Comparison of ENCODE assay signal across 8 cellular contexts in the genomic region with DNA sequence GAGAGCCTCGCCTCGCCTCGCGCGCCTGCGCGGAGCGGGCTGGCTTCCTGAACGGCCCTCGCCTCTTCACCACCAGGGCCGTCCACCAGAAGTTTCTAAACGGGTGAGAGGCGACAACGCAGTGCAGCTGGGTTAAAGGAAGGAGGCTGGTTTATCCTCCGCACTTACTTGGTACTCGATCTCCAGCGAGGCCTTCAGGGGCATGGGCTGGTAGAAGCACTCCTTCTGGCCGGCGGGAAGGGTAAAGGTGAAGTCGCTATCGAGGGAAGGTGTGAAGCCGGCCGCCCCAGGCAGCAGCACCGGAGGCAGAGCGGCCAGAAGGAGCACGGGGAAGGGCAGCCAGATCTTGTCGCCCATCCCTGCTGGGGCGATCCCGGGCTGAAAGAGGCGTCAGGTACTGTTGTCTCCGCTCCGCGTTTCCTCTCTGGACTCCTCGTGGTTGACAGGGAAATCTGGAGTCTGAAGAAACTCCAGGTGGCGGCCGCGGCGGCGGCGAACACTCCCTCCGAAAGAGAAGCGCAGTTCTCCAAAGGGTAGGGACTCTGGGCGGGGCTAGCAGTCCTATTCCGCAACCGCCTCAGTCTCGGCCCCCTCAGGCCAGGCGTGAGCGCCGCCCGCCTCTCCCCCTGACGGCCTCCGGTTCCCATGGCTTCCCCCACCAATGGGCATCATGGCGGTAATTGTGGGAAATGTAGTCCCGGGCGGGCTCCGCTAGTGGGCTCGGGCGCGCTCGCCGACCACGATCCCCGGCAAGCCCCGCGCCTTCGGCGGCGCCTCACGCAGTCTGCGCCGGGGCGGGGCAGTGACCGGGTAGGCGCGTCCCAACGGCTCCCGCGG. TPM values are rescaled to one million over a fixed set of nuclear protein-coding genes. Genes with fewer than 3 reads are reported as not detected.
A peak's percentile ranks its signal among the peaks of the same experiment; 100 is the strongest.
DNase-seq lines count a peak whose midpoint lies in the region; ATAC-seq, FAIRE-seq and TF ChIP-seq lines count a peak whose summit lies in the region.

A gene (minus strand): TSS at position 528 of the 837 bp plus-strand sequence. CDS start 171 bp downstream, at position 357.

- H2BK120ac ChIP-seq in H1 (replicated peaks; ENCODE audit: low read depth, low read length) = no peak within 1 kb of the TSS

- peaks cover 0 to 60% of the 10 kb centered on the region in 2 experiments; a peak in 2 of 4 replicates for H3K79me2 ChIP-seq in H1 (ENCODE audit: control insufficient read depth in 1 of 2, insufficient read depth in 2 of 2, low read length in 2 of 2)

- peaks cover 5% of the 10 kb centered on the region for H3K23me2 ChIP-seq in H1 (ENCODE audit: low read depth, low read length)

- no peaks in the 10 kb centered on the region for H3K9me3 Mint-ChIP-seq in Calu3 (ENCODE audit: low read depth, unreplicated experiment)
- H3K9me3 Mint-ChIP-seq in memory B cell = no peaks in the 10 kb centered on the region

- H3K56ac ChIP-seq in H1 (replicated peaks; ENCODE audit: insufficient read length, low read depth, low read length) = peak within 1 kb of the TSS; percentile 74

- no peaks in the 10 kb centered on the region; a peak in 1 of 8 replicates for H3K36me3 ChIP-seq in H1 (ENCODE audit: control insufficient read depth in 2 of 4, insufficient read depth in 4 of 4, low read length in 3 of 4)

- H4K20me1 ChIP-seq in H1 (replicated peaks in 1 of 2; ENCODE audit: control insufficient read depth in 1 of 2, insufficient read depth in 2 of 2, low read length in 2 of 2) = peaks cover 0 to 2% of the 10 kb centered on the region in 2 experiments

- H2AFZ ChIP-seq in H1 (ENCODE audit: low read length) = peak within 1 kb of the TSS; percentile 92

- H3K4me3 Mint-ChIP-seq in Calu3 (ENCODE audit: low read depth, unreplicated experiment) (peak within 1 kb of the TSS; percentile 97), memory B cell (peak within 1 kb of the TSS; percentile 89)

- H3K27me3 Mint-ChIP-seq in Calu3 (ENCODE audit: unreplicated experiment) = no peaks in the 10 kb centered on the region
- no peaks in the 10 kb centered on the region for H3K27me3 Mint-ChIP-seq in memory B cell

- peak within 1 kb of the TSS; percentile 82 for H4K91ac ChIP-seq in H1 (replicated peaks; ENCODE audit: insufficient read length, low read length)

- H4K8ac ChIP-seq in H1 (ENCODE audit: extremely low read depth, insufficient read depth, low read length) = peak within 1 kb of the TSS; percentile 85

- peak; percentile 70 for FAIRE-seq in H1 (lab: Jason Lieb, UNC)

- no peaks in the 10 kb centered on the region for H3K27me3 ChIP-seq in H1 (replicated peaks in 1 of 4; ENCODE audit: control insufficient read depth in 3 of 4, extremely low read depth in 1 of 4, insufficient read depth in 3 of 4, low read length in 3 of 4)

- H3K18ac ChIP-seq in H1 (ENCODE audit: extremely low read depth, low read length) = peak within 1 kb of the TSS; percentile 98

- POLR2A ChIA-PET in H1 (lab: Charles Lee; ENCODE audit: partially characterized antibody) = interaction anchor here (2.6 kb wide), 1 partner anchor 101 kb away, joined by 11 read pairs; a partner anchor contains a TSS

- BruUV-seq in Calu3 (replicated peaks; lab: Mats Ljungman, UMichigan) = no TSS peak

- H2BK12ac ChIP-seq in H1 (ENCODE audit: low read depth, low read length) = peak within 1 kb of the TSS; percentile 61; the same call in 1 of the 2 replicates

- H2BK20ac ChIP-seq in H1 (ENCODE audit: low read length) = no peak within 1 kb of the TSS

- H3K27ac Mint-ChIP-seq in Calu3 (ENCODE audit: unreplicated experiment) (peak within 1 kb of the TSS; percentile 96), memory B cell (peak within 1 kb of the TSS; percentile 93)

- TF ChIP-seq RAD21 in H1 (IDR thresholded peaks at IDR 0.05 in 1 of 2, conservative IDR thresholded peaks at IDR 0.05 in 1 of 2; ENCODE audit: low read depth in 2 of 2, low read length in 2 of 2) = no peak

- H3K4me1 ChIP-seq in H1 (replicated peaks in 1 of 4; ENCODE audit: control insufficient read depth in 3 of 4, insufficient read depth in 4 of 4, low read length in 3 of 4) = no peaks in the 10 kb centered on the region; a peak in 1 of 7 replicates

- H4K5ac ChIP-seq in H1 (ENCODE audit: insufficient read length, low read depth, low read length) = peak within 1 kb of the TSS; percentile 75

- H2AK5ac ChIP-seq in H1 (ENCODE audit: low read depth, low read length) = no peak within 1 kb of the TSS; the same call in 1 of the 2 replicates

- peaks cover 51% of the 10 kb centered on the region for H3K36me3 Mint-ChIP-seq in Calu3 (ENCODE audit: insufficient read depth, unreplicated experiment)
- H3K36me3 Mint-ChIP-seq in memory B cell = peaks cover 7% of the 10 kb centered on the region

- no peak for TF ChIP-seq EP300 in H1 (IDR thresholded peaks at IDR 0.05; ENCODE audit: borderline replicate concordance in 1 of 2, low read depth in 2 of 2, low read length in 2 of 2)

- no peak within 1 kb of the TSS for H3K14ac ChIP-seq in H1 (ENCODE audit: insufficient read length)

- peak within 1 kb of the TSS; percentile 93 for H2BK5ac ChIP-seq in H1 (ENCODE audit: low read depth, low read length)

- DNase-seq in Calu3 (peak; percentile 98), HUDEP-2 (lab: John Stamatoyannopoulos, UW; ENCODE audit: unreplicated experiment in 76 of 76) (peak; percentile 49 to 98 (median 94)), NOMO-1 treated with dmso at 0.1 percent for 144 hours (lab: John Stamatoyannopoulos, UW; ENCODE audit: unreplicated experiment) (peak; percentile 96), H1 (ENCODE audit: low read depth in 1 of 2, low spot score in 2 of 2) (peak; percentile 91 to 92), memory B cell (ENCODE audit: low spot score in 2 of 2) (peak; percentile 90 to 97)
- peak; percentile 69 to 94 (median 85) for DNase-seq in activated CD8-positive, alpha-beta memory T cell treated with anti-CD3 and anti-CD28 coated beads for 48 hours (ENCODE audit: low read depth in 2 of 3, low spot score in 2 of 3)
- DNase-seq in stimulated activated CD8-positive, alpha-beta memory T cell treated with anti-CD3 and anti-CD28 coated beads, Interleukin-12 subunit alpha, Interleukin-12 subunit beta, amount 100 ng/mL, for 24 hours (ENCODE audit: extremely low read depth) = peak; percentile 87

- TF ChIP-seq CTCF in Calu3 (IDR thresholded peaks at IDR 0.05; ENCODE audit: unreplicated experiment) (peak; percentile 12), H1 (IDR thresholded peaks at IDR 0.05; ENCODE audit: control extremely low read depth in 1 of 3, insufficient read depth in 1 of 3, low read depth in 1 of 3, low read length in 3 of 3) (peak in 2 of 3 experiments; percentile 3 to 7; a peak in 1 of 4 replicates)

- no peak within 1 kb of the TSS for H3K23ac ChIP-seq in H1 (ENCODE audit: insufficient read length)

- H3K4ac ChIP-seq in H1 (replicated peaks; ENCODE audit: insufficient read length, low read depth, low read length) = peak within 1 kb of the TSS; percentile 57

- TF ChIP-seq POLR2A in H1 (IDR thresholded peaks at IDR 0.05; ENCODE audit: control extremely low read depth in 1 of 2, low read depth in 2 of 2, low read length in 2 of 2) = peak; percentile 65 to 77

- CTCF ChIA-PET in Calu3 (lab: Charles Lee) = no interaction called here
- CTCF ChIA-PET in H1 (lab: Charles Lee; ENCODE audit: partially characterized antibody) = no interaction called here

- peaks cover 4% of the 10 kb centered on the region; the same call in 1 of the 2 replicates for H3K79me1 ChIP-seq in H1 (ENCODE audit: low read depth, low read length)

- peak within 1 kb of the TSS; percentile 90 to 99 (median 97) for H3K4me3 ChIP-seq in H1 (ENCODE audit: extremely low read depth in 1 of 4, insufficient read depth in 2 of 4, low read depth in 3 of 4, low read length in 4 of 4)

- WGBS in H1 (ENCODE audit: extremely low coverage in 1 of 2, insufficient coverage in 1 of 2, insufficient read length in 1 of 2, insufficient replicate concordance in 2 of 2, low coverage in 1 of 2, low lambda C conversion rate in 2 of 2, missing lambda C conversion rate in 1 of 2), 2 experiments = 1% methylated on average over 74 of the region's 78 CpGs; no CpG with 5 or more reads in 1 of the 2 experiments

- peaks cover 37% of the 10 kb centered on the region for H3K4me1 Mint-ChIP-seq in Calu3 (ENCODE audit: low read depth, unreplicated experiment)
- peaks cover 19% of the 10 kb centered on the region for H3K4me1 Mint-ChIP-seq in memory B cell

- no peaks in the 10 kb centered on the region for H3K9me3 ChIP-seq in H1 (ENCODE audit: insufficient read depth in 2 of 2, low read depth in 1 of 2, low read length in 1 of 2)

- H3K27ac ChIP-seq in H1 (ENCODE audit: low read depth, low read length) = peak within 1 kb of the TSS; percentile 80

- ATAC-seq in GM21381 (IDR thresholded peaks at IDR 0.05; ENCODE audit: unreplicated experiment) (peak; percentile 80), memory B cell (ENCODE audit: low read depth) (peak; percentile 75)

- H3K4me2 ChIP-seq in H1 (ENCODE audit: insufficient read depth in 1 of 2, low read depth in 2 of 2, low read length in 2 of 2) = peak within 1 kb of the TSS; percentile 80 to 97

- peak within 1 kb of the TSS; percentile 68; the same call in 1 of the 2 replicates for H2BK15ac ChIP-seq in H1 (ENCODE audit: low read length)

- peak within 1 kb of the TSS; percentile 72 to 85 (median 84) for H3K9ac ChIP-seq in H1 (replicated peaks in 1 of 4; ENCODE audit: extremely low read depth in 1 of 4, low read depth in 3 of 4, low read length in 3 of 4)

- intact Hi-C loops in Calu3 (cut with micrococcal nuclease; ENCODE audit: unreplicated experiment) = loop anchor here (5.0 kb wide), 1 partner anchor 98 kb away; no protein-coding TSS in a partner anchor

TF ChIP-seq in H1, 55 proteins besides CTCF, POLR2A, EP300 and RAD21 (continues in another document):
- TF ChIP-seq, protein P1, sequence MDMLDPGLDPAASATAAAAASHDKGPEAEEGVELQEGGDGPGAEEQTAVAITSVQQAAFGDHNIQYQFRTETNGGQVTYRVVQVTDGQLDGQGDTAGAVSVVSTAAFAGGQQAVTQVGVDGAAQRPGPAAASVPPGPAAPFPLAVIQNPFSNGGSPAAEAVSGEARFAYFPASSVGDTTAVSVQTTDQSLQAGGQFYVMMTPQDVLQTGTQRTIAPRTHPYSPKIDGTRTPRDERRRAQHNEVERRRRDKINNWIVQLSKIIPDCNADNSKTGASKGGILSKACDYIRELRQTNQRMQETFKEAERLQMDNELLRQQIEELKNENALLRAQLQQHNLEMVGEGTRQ (IDR thresholded peaks at IDR 0.05; ENCODE audit: low read length) = no peak
- no peak for TF ChIP-seq SIRT6 (IDR thresholded peaks at IDR 0.05; ENCODE audit: low read length)
- peak; percentile 40 for TF ChIP-seq PHF8 (conservative IDR thresholded peaks at IDR 0.05; ENCODE audit: low read depth, low read length)

RNA-seq across cellular contexts. Expression of the gene that starts here (rescaled TPM):
- total RNA-seq in Calu3 (2022) = 66.1 and 68.0 TPM in 2 replicates
- 32.8 and 33.1 TPM in 2 replicates for total RNA-seq in H1 (2021; fragmentation: NEBNext Ultra II Directional; extraction: Animal tissue kit (Norgen Biotek cat#: 25700))
- polyA plus RNA-seq in H1 (2011; rRNA removed) = 12.3 and 14.8 TPM in 2 replicates
- polyA plus RNA-seq in H1 (2011; cell fraction: cytosol; rRNA removed) = 12.4 TPM
- polyA plus RNA-seq in H1 (2011; cell fraction: nucleus; rRNA removed) = 22.5 TPM
- polyA plus RNA-seq in H1 (2012, experiment 1 of 2) = 10.6 to 23.6 TPM (median 13.3 TPM) in 4 replicates
- polyA plus RNA-seq in H1 (2012, experiment 2 of 2) = 3.1 TPM
- polyA plus RNA-seq in H1 (2013, experiment 1 of 2) = 47.7 TPM
- polyA plus RNA-seq in H1 (2013, experiment 2 of 2) = 53.4 TPM
- polyA minus RNA-seq in H1 (2011; rRNA and poly(A)+ RNA removed) = 15.5 and 25.5 TPM in 2 replicates
- polyA minus RNA-seq in H1 (2011; cell fraction: cytosol; rRNA and poly(A)+ RNA removed) = 32.9 TPM
- 49.2 TPM for polyA minus RNA-seq in H1 (2011; cell fraction: nucleus; rRNA and poly(A)+ RNA removed)

Comparison
In these comparisons a context has a peak if more than half of its experiments do, and no peak if none do; other contexts are left out.
1. Peak in every context shown above with its lines: DNase-seq, ATAC-seq, H3K4me3 ChIP-seq and H3K27ac ChIP-seq.